15 cellular contexts compared by ENCODE assay signal in genomic region chr22:48494968-48495750, GRCh38.
DNase-seq lines count a peak whose midpoint lies in the region; ATAC-seq and TF ChIP-seq lines count a peak whose summit lies in the region.
"Had no signal": no experiment of that assay in that cellular context is flagged by ENCODE, and none has a peak within 500 bp of the region (broad histone marks: within the 10 kb centered on the region; RNA-seq: fewer than 3 reads in every experiment).

No MANE protein-coding gene starts in this region.

- peaks cover 2% of the 10 kb centered on the region; the same call in 1 of the 3 replicates for H3K36me3 Mint-ChIP-seq in GM23338 (ENCODE audit: low read depth)
- H3K36me3 Mint-ChIP-seq: CD4-positive, alpha-beta memory T cell had no signal

- no peak overlapping the region for H3K27ac ChIP-seq in GM23338 (ENCODE audit: low read depth)
- H3K27ac ChIP-seq in lower lobe of right lung, result no peak overlapping the region
- no peak overlapping the region for H3K27ac ChIP-seq in spleen
- H3K27ac ChIP-seq: Peyer's patch had no signal

- no peak for TF ChIP-seq POLR2A in spleen (IDR thresholded peaks at IDR 0.05)

- H3K9me3 ChIP-seq in lower lobe of right lung (no peaks in the 10 kb centered on the region), spleen (no peaks in the 10 kb centered on the region)
- H3K9me3 ChIP-seq: Peyer's patch had no signal

- WGBS in spleen, 5 donors, result 87 to 92% (median 90%) methylated on average over 16 to 20 of the region's 20 CpGs

- TF ChIP-seq CTCF in GM23338 (conservative IDR thresholded peaks at IDR 0.05; ENCODE audit: low read depth in 2 of 2), result no peak
- no peak for TF ChIP-seq CTCF in lower lobe of right lung (IDR thresholded peaks at IDR 0.05)
- TF ChIP-seq CTCF in spleen (IDR thresholded peaks at IDR 0.05 in 8 of 11, conservative IDR thresholded peaks at IDR 0.05 in 3 of 11), result no peak

- H3K4me3 Mint-ChIP-seq in GM23338, result no peak overlapping the region
- H3K4me3 Mint-ChIP-seq: B cell; CD4-positive, alpha-beta memory T cell had no signal

- H3K27me3 Mint-ChIP-seq in GM23338 (ENCODE audit: insufficient read depth, low read depth, poor library complexity), result peaks cover 15% of the 10 kb centered on the region

- H3F3A ChIP-seq in GM23338 (replicated peaks; ENCODE audit: low read depth), result no peaks in the 10 kb centered on the region

- H3K36me3 ChIP-seq in GM23338 (ENCODE audit: insufficient read depth), result no peaks in the 10 kb centered on the region
- H3K36me3 ChIP-seq in lower lobe of right lung, result no peaks in the 10 kb centered on the region
- no peaks in the 10 kb centered on the region for H3K36me3 ChIP-seq in spleen
- H3K36me3 ChIP-seq: Peyer's patch had no signal

- H3K79me2 ChIP-seq in GM23338 (replicated peaks; ENCODE audit: insufficient read depth), result peaks cover 13% of the 10 kb centered on the region

- intact Hi-C loops in lower lobe of right lung (cut with DNase I) (no loop called here), spleen (cut with DNase I; ENCODE audit: low total_unique reads) (loop anchor here (5.0 kb wide), 1 partner anchor 1693 kb away; no protein-coding TSS in a partner anchor)

- DNase-seq in GM23338 (ENCODE audit: low spot score) (no peak), astrocyte of the hippocampus (ENCODE audit: low read depth, low spot score) (peak; percentile 14), lower lobe of right lung (peak; percentile 32), spleen (peak; percentile 54), dedifferentiated amniotic fluid mesenchymal stem cell (ENCODE audit: extremely low spot score) (no peak)
- DNase-seq: ACHN; CD4-positive, alpha-beta memory T cell; NCI-H2029; NCI-H524; SHP77 treated with DMSO at 0.1 percent for 48 hours had no signal

- no peak overlapping the region for H3K4me2 ChIP-seq in GM23338

- H2AFZ ChIP-seq in GM23338, result no peak overlapping the region

- peaks cover 8% of the 10 kb centered on the region for H3K4me1 ChIP-seq in GM23338 (ENCODE audit: insufficient read depth)
- peaks cover 5% of the 10 kb centered on the region for H3K4me1 ChIP-seq in lower lobe of right lung
- H3K4me1 ChIP-seq in spleen, result peaks cover 0 to 11% (median 4%) of the 10 kb centered on the region in 6 donors
- H3K4me1 ChIP-seq: Peyer's patch had no signal

- peaks cover 63% of the 10 kb centered on the region for H3K4me1 Mint-ChIP-seq in GM23338

- ATAC-seq in GM23338 (no peak), lower lobe of right lung (no peak), HG02840 (IDR thresholded peaks at IDR 0.05; ENCODE audit: low FRiP score, unreplicated experiment) (no peak), esophagus mucosa (no peak)
- ATAC-seq: HepG2 had no signal

- H3K4me3 ChIP-seq in GM23338 (no peak overlapping the region), lower lobe of right lung (no peak overlapping the region), spleen (no peak overlapping the region)
- H3K4me3 ChIP-seq: Peyer's patch had no signal

- peak overlapping the region; percentile 43; the same call in 1 of the 2 replicates for H3K27ac Mint-ChIP-seq in GM23338
- H3K27ac Mint-ChIP-seq: B cell; CD4-positive, alpha-beta memory T cell had no signal

- no peaks in the 10 kb centered on the region for H3K9me3 Mint-ChIP-seq in GM23338
- H3K9me3 Mint-ChIP-seq: CD4-positive, alpha-beta memory T cell had no signal

- no peaks in the 10 kb centered on the region for H4K20me1 ChIP-seq in GM23338 (replicated peaks; ENCODE audit: insufficient read depth)

- H3K27me3 ChIP-seq in GM23338 (ENCODE audit: insufficient read depth), result peaks cover 18% of the 10 kb centered on the region; the same call in 1 of the 2 replicates
- peaks cover 16% of the 10 kb centered on the region for H3K27me3 ChIP-seq in lower lobe of right lung (ENCODE audit: low read depth)
- H3K27me3 ChIP-seq in spleen (replicated peaks in 1 of 7), result peaks cover 2 to 70% (median 18%) of the 10 kb centered on the region in 7 donors
- H3K27me3 ChIP-seq: Peyer's patch had no signal

- H3K9me2 ChIP-seq in GM23338 (ENCODE audit: insufficient read depth), result no peaks in the 10 kb centered on the region

TF ChIP-seq in GM23338, 12 proteins besides CTCF, POLR2A, EP300 and RAD21 (continues in another document):
- no peak for TF ChIP-seq ZNF114 (CRISPR knock-in tag; IDR thresholded peaks at IDR 0.05)
- no peak for TF ChIP-seq REST (IDR thresholded peaks at IDR 0.05; ENCODE audit: unreplicated experiment)
- no peak for TF ChIP-seq EZH2phosphoT487 (IDR thresholded peaks at IDR 0.05; ENCODE audit: unreplicated experiment)
- TF ChIP-seq STAT1 (IDR thresholded peaks at IDR 0.05; ENCODE audit: unreplicated experiment), result no peak
- TF ChIP-seq ZNF331 (CRISPR knock-in tag; IDR thresholded peaks at IDR 0.05; ENCODE audit: low read depth), result no peak
- TF ChIP-seq ETS1 (IDR thresholded peaks at IDR 0.05), result no peak
- no peak for TF ChIP-seq POLR2AphosphoS5 (IDR thresholded peaks at IDR 0.05; ENCODE audit: low read depth)

Comparison
In these comparisons a context has a peak if more than half of its experiments do, and no peak if none do; other contexts are left out.
1. DNase-seq: peak in astrocyte of the hippocampus (single experiment), lower lobe of right lung (single experiment) and spleen (single experiment); none in GM23338 (single experiment) and dedifferentiated amniotic fluid mesenchymal stem cell (single experiment).